In the genomic region with DNA sequence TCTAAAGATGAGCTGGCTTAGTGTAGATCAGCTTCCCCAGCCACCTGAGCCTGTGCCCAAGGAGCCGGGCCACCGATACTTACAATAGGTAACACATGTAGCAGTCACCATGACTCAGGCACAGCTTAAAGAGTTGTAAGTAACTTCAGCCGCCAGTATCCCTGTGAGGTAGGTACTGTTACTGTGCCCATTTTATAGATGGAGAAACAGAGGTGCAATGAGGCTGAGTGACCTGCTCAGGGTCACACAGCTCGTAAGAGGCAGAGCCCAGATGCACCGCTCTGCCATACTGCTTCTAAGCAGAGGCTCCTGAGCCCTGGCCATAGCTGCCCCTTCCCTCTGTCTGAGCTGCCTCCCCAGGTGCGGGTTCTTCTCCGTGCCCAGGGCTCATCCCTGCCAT, we compare ENCODE assay signal across 26 cellular contexts. TPM values are rescaled to one million over a fixed set of nuclear protein-coding genes. Genes with fewer than 3 reads are reported as not detected.
DNase-seq lines count a peak whose midpoint lies in the region; ATAC-seq, FAIRE-seq and TF ChIP-seq lines count a peak whose summit lies in the region.
"Had no signal": no experiment of that assay in that cellular context is flagged by ENCODE, and none has a peak within 500 bp of the region (broad histone marks: within the 10 kb centered on the region; RNA-seq: fewer than 3 reads in every experiment).

No MANE protein-coding gene starts in this region.

- TF ChIP-seq CTCF in HepG2 (CRISPR knock-in tag; IDR thresholded peaks at IDR 0.05) (no peak), right lobe of liver (IDR thresholded peaks at IDR 0.05) (no peak), Panc1 (IDR thresholded peaks at IDR 0.05) (no peak), H1 (IDR thresholded peaks at IDR 0.05; ENCODE audit: control extremely low read depth in 1 of 3, insufficient read depth in 1 of 3, low read depth in 1 of 3, low read length in 3 of 3) (no peak), upper lobe of left lung (IDR thresholded peaks at IDR 0.05) (no peak)

- POLR2A ChIA-PET in HepG2 (lab: Yijun Ruan, JAX) (no interaction called here), Panc1 (lab: Charles Lee) (no interaction called here), H1 (lab: Charles Lee; ENCODE audit: partially characterized antibody) (interaction anchor here (1.3 to 1.8 kb wide), 3 partner anchors 8 to 19 kb away, joined by 3 to 5 read pairs (median 5); no protein-coding TSS in a partner anchor)

- no peak overlapping the region for H2BK120ac ChIP-seq in H1 (replicated peaks; ENCODE audit: low read depth, low read length)
- H2BK120ac ChIP-seq in neuronal stem cell (ENCODE audit: low read depth, low read length), result no peak overlapping the region

- H4K20me1 ChIP-seq in HepG2 (ENCODE audit: insufficient read depth, low read length) (no peaks in the 10 kb centered on the region), H1 (replicated peaks in 1 of 2; ENCODE audit: control insufficient read depth in 1 of 2, insufficient read depth in 2 of 2, low read length in 2 of 2) (no peaks in the 10 kb centered on the region)
- H4K20me1 ChIP-seq: BLaER1 treated with 17β-estradiol and CSF1 and Interleukin-3, amounts not matched to agents 10 nM and 100 nM had no signal

- no peak overlapping the region for H2BK20ac ChIP-seq in H1 (ENCODE audit: low read length)

- H3K27ac Mint-ChIP-seq in stimulated activated effector memory CD8-positive, alpha-beta T cell treated with anti-CD3 and anti-CD28 coated beads, Interleukin-12 subunit alpha, Interleukin-12 subunit beta, amount 100 ng/mL, for 72 hours, result no peak overlapping the region
- H3K27ac Mint-ChIP-seq: B cell; CD4-positive, alpha-beta T cell; CD8-positive, alpha-beta T cell had no signal

- CTCF ChIA-PET in HepG2 (lab: Yijun Ruan, JAX; ENCODE audit: low intra/inter-chr PET ratio, low total read pairs), result no interaction called here
- CTCF ChIA-PET in Panc1 (lab: Charles Lee), result no interaction called here
- CTCF ChIA-PET in H1 (lab: Charles Lee; ENCODE audit: partially characterized antibody), result interaction anchor here (0.8 to 1.8 kb wide), 3 partner anchors 9 to 28 kb away, joined by 3 to 11 read pairs (median 7); no protein-coding TSS in a partner anchor

- no peak for TF ChIP-seq EP300 in HepG2 (IDR thresholded peaks at IDR 0.05; ENCODE audit: low read depth in 2 of 2, low read length in 2 of 2)
- TF ChIP-seq EP300 in HepG2 (CRISPR knock-in tag; IDR thresholded peaks at IDR 0.05; ENCODE audit: borderline replicate concordance), result no peak
- TF ChIP-seq EP300 in H1 (IDR thresholded peaks at IDR 0.05; ENCODE audit: borderline replicate concordance in 1 of 2, low read depth in 2 of 2, low read length in 2 of 2), result no peak
- TF ChIP-seq EP300 in upper lobe of left lung (IDR thresholded peaks at IDR 0.05), result no peak

- no peak overlapping the region for H3K14ac ChIP-seq in H1 (ENCODE audit: insufficient read length)
- no peak overlapping the region for H3K14ac ChIP-seq in neuronal stem cell (ENCODE audit: low read length)

- H2BK12ac ChIP-seq in H1 (ENCODE audit: low read depth, low read length) (no peak overlapping the region), neuronal stem cell (ENCODE audit: low read length) (no peak overlapping the region)

- H3K36me3 Mint-ChIP-seq in stimulated activated effector memory CD8-positive, alpha-beta T cell treated with anti-CD3 and anti-CD28 coated beads, Interleukin-12 subunit alpha, Interleukin-12 subunit beta, amount 100 ng/mL, for 72 hours, result no peaks in the 10 kb centered on the region
- H3K36me3 Mint-ChIP-seq: CD8-positive, alpha-beta T cell had no signal

- DNase-seq in HepG2 (ENCODE audit: low spot score), result no peak
- DNase-seq in right lobe of liver, result no peak
- no peak for DNase-seq in Panc1 (ENCODE audit: low read depth, low spot score)
- no peak for DNase-seq in H1 (ENCODE audit: low read depth in 1 of 2, low spot score in 2 of 2)
- DNase-seq in neuronal stem cell (ENCODE audit: low spot score), result no peak
- DNase-seq in epidermal melanocyte (ENCODE audit: insufficient read length, low spot score), result no peak
- DNase-seq in upper lobe of left lung, result no peak
- DNase-seq in stimulated activated effector memory CD8-positive, alpha-beta T cell treated with anti-CD3 and anti-CD28 coated beads, Interleukin-12 subunit alpha, Interleukin-12 subunit beta, amount 100 ng/mL, for 72 hours (ENCODE audit: low spot score in 2 of 2), result no peak
- DNase-seq: AML-193; Caco-2; Calu3; CD4-positive, alpha-beta T cell; CD8-positive, alpha-beta T cell; DMS79 treated with DMSO at 0.1 percent for 48 hours; GF-D8 had no signal

- no peaks in the 10 kb centered on the region for H3K4me1 Mint-ChIP-seq in stimulated activated effector memory CD8-positive, alpha-beta T cell treated with anti-CD3 and anti-CD28 coated beads, Interleukin-12 subunit alpha, Interleukin-12 subunit beta, amount 100 ng/mL, for 72 hours
- H3K4me1 Mint-ChIP-seq: B cell had no signal

- H2AFZ ChIP-seq in HepG2 (ENCODE audit: low read length) (no peak overlapping the region), H1 (ENCODE audit: low read length) (no peak overlapping the region), neuronal stem cell (ENCODE audit: low read length) (no peak overlapping the region)

- H3K18ac ChIP-seq in H1 (ENCODE audit: extremely low read depth, low read length) (no peak overlapping the region), neuronal stem cell (ENCODE audit: low read length) (no peak overlapping the region)

- H3K4me2 ChIP-seq in HepG2 (ENCODE audit: low read depth, low read length) (no peak overlapping the region), H1 (ENCODE audit: insufficient read depth in 1 of 2, low read depth in 2 of 2, low read length in 2 of 2) (no peak overlapping the region), neuronal stem cell (ENCODE audit: insufficient read depth, low read length, poor library complexity, severe bottlenecking) (no peak overlapping the region)
- H3K4me2 ChIP-seq: A549; BLaER1 treated with 17β-estradiol and CSF1 and Interleukin-3, amounts not matched to agents 10 nM and 100 nM had no signal

- H3K27ac ChIP-seq in HepG2 (ENCODE audit: extremely low read length, insufficient read depth, low read length), result no peak overlapping the region
- H3K27ac ChIP-seq in right lobe of liver, result no peak overlapping the region
- no peak overlapping the region for H3K27ac ChIP-seq in Panc1 (ENCODE audit: low read length)
- H3K27ac ChIP-seq in H1 (ENCODE audit: low read depth, low read length), result no peak overlapping the region
- H3K27ac ChIP-seq in neuronal stem cell (replicated peaks; ENCODE audit: low read length), result no peak overlapping the region
- H3K27ac ChIP-seq in upper lobe of left lung, result no peak overlapping the region
- H3K27ac ChIP-seq: 22Rv1; A549; BLaER1 treated with 17β-estradiol and CSF1 and Interleukin-3, amounts not matched to agents 10 nM and 100 nM; C4-2B had no signal

- H3K9ac ChIP-seq in HepG2 (ENCODE audit: insufficient read depth, low read depth, low read length), result no peak overlapping the region
- no peak overlapping the region for H3K9ac ChIP-seq in H1 (replicated peaks in 1 of 4; ENCODE audit: extremely low read depth in 1 of 4, low read depth in 3 of 4, low read length in 3 of 4)
- no peak overlapping the region for H3K9ac ChIP-seq in neuronal stem cell (ENCODE audit: low read depth, low read length, poor library complexity)
- H3K9ac ChIP-seq: BLaER1 treated with 17β-estradiol and CSF1 and Interleukin-3, amounts not matched to agents 10 nM and 100 nM had no signal

- H2BK15ac ChIP-seq in H1 (ENCODE audit: low read length), result no peak overlapping the region
- H2BK15ac ChIP-seq in neuronal stem cell (ENCODE audit: low read length), result no peak overlapping the region

- H4K8ac ChIP-seq in H1 (ENCODE audit: extremely low read depth, insufficient read depth, low read length), result no peak overlapping the region
- no peak overlapping the region for H4K8ac ChIP-seq in neuronal stem cell (ENCODE audit: low read depth, low read length)

- H2BK5ac ChIP-seq in H1 (ENCODE audit: low read depth, low read length), result no peak overlapping the region
- no peak overlapping the region for H2BK5ac ChIP-seq in neuronal stem cell (ENCODE audit: low read length)

- no peaks in the 10 kb centered on the region for H3K23me2 ChIP-seq in H1 (ENCODE audit: low read depth, low read length)

- no peak overlapping the region for H3K4me3 Mint-ChIP-seq in stimulated activated effector memory CD8-positive, alpha-beta T cell treated with anti-CD3 and anti-CD28 coated beads, Interleukin-12 subunit alpha, Interleukin-12 subunit beta, amount 100 ng/mL, for 72 hours
- H3K4me3 Mint-ChIP-seq: B cell; CD4-positive, alpha-beta T cell; CD8-positive, alpha-beta T cell had no signal

- BruUV-seq in HepG2 (replicated peaks; lab: Mats Ljungman, UMichigan) (no TSS peak), Panc1 (replicated peaks; lab: Mats Ljungman, UMichigan) (no TSS peak)

- H3K4ac ChIP-seq in H1 (replicated peaks; ENCODE audit: insufficient read length, low read depth, low read length) (no peak overlapping the region), neuronal stem cell (ENCODE audit: low read length) (no peak overlapping the region)

- no peak for TF ChIP-seq POLR2A in HepG2 (IDR thresholded peaks at IDR 0.05; ENCODE audit: insufficient read depth in 1 of 2, low read depth in 2 of 2, low read length in 2 of 2)
- TF ChIP-seq POLR2A in right lobe of liver (IDR thresholded peaks at IDR 0.05), result no peak
- TF ChIP-seq POLR2A in H1 (IDR thresholded peaks at IDR 0.05; ENCODE audit: control extremely low read depth in 1 of 2, low read depth in 2 of 2, low read length in 2 of 2), result no peak
- no peak for TF ChIP-seq POLR2A in upper lobe of left lung (IDR thresholded peaks at IDR 0.05)

- intact Hi-C loops in HepG2 (cut with micrococcal nuclease; ENCODE audit: unreplicated experiment) (no loop called here), right lobe of liver (cut with DNase I) (no loop called here), Panc1 (cut with micrococcal nuclease; ENCODE audit: unreplicated experiment) (no loop called here)

- FAIRE-seq in HepG2 (lab: Jason Lieb, UNC), result no peak
- FAIRE-seq in H1 (lab: Jason Lieb, UNC), result no peak
- FAIRE-seq: A549, D721Med, G401.6, GM12891, GM19239 had no signal

- H3K27me3 ChIP-seq in HepG2 (ENCODE audit: control insufficient read depth in 1 of 2, insufficient read depth in 2 of 2, low read length in 2 of 2), result peaks cover 0 to 31% of the 10 kb centered on the region in 2 experiments; a peak in 3 of 5 replicates
- H3K27me3 ChIP-seq in right lobe of liver, result no peaks in the 10 kb centered on the region
- H3K27me3 ChIP-seq in Panc1 (ENCODE audit: control insufficient read depth, insufficient read depth, low read length), result no peaks in the 10 kb centered on the region
- H3K27me3 ChIP-seq in H1 (replicated peaks in 1 of 4; ENCODE audit: control insufficient read depth in 3 of 4, extremely low read depth in 1 of 4, insufficient read depth in 3 of 4, low read length in 3 of 4), result 0 out of 7 replicates have a peak, but pooled peaks cover 0 to 2% (median 0%) of the 10 kb centered on the region in 4 experiments
- H3K27me3 ChIP-seq in neuronal stem cell (ENCODE audit: control insufficient read depth in 3 of 3, insufficient read depth in 3 of 3, low read depth in 1 of 3, low read length in 3 of 3), result peaks cover 0 to 27% (median 2%) of the 10 kb centered on the region in 3 experiments
- H3K27me3 ChIP-seq in upper lobe of left lung, result no peaks in the 10 kb centered on the region
- H3K27me3 ChIP-seq: BLaER1 treated with 17β-estradiol and CSF1 and Interleukin-3, amounts not matched to agents 10 nM and 100 nM had no signal

- no peaks in the 10 kb centered on the region for H3K79me1 ChIP-seq in H1 (ENCODE audit: low read depth, low read length)
- no peaks in the 10 kb centered on the region for H3K79me1 ChIP-seq in neuronal stem cell (ENCODE audit: low read depth, low read length)

- 81% methylated on average over 3 of the region's 7 CpGs for WGBS in HepG2 (ENCODE audit: low lambda C conversion rate)
- no CpG with 5 or more reads among the region's 7 CpGs for whole genome bisulfite sequencing in right lobe of liver (ENCODE audit: insufficient coverage, low coverage, low lambda C conversion rate, missing lambda C conversion rate)
- 96% methylated on average over 7 of the region's 7 CpGs; no CpG with 5 or more reads in 1 of the 2 experiments for WGBS in H1 (ENCODE audit: extremely low coverage in 1 of 2, insufficient coverage in 1 of 2, insufficient read length in 1 of 2, insufficient replicate concordance in 2 of 2, low coverage in 1 of 2, low lambda C conversion rate in 2 of 2, missing lambda C conversion rate in 1 of 2), 2 experiments
- no CpG with 5 or more reads among the region's 7 CpGs for WGBS in neuronal stem cell (ENCODE audit: extremely low coverage in 2 of 2, insufficient read length in 2 of 2, insufficient replicate concordance in 1 of 2), 2 donors
- WGBS in upper lobe of left lung, 2 donors, result 91% methylated on average over 7 of the region's 7 CpGs; no CpG with 5 or more reads in 1 of the 2 donors

- TF ChIP-seq RAD21 in HepG2 (CRISPR knock-in tag; IDR thresholded peaks at IDR 0.05) (no peak), H1 (IDR thresholded peaks at IDR 0.05 in 1 of 2, conservative IDR thresholded peaks at IDR 0.05 in 1 of 2; ENCODE audit: low read depth in 2 of 2, low read length in 2 of 2) (no peak)

- H3K36me3 ChIP-seq in HepG2 (replicated peaks in 1 of 2; ENCODE audit: control insufficient read depth in 1 of 2, insufficient read depth in 2 of 2, low read length in 2 of 2) (no peaks in the 10 kb centered on the region), right lobe of liver (no peaks in the 10 kb centered on the region), Panc1 (ENCODE audit: control insufficient read depth, insufficient read depth, low read length) (no peaks in the 10 kb centered on the region), H1 (ENCODE audit: control insufficient read depth in 2 of 4, insufficient read depth in 4 of 4, low read length in 3 of 4) (no peaks in the 10 kb centered on the region), neuronal stem cell (replicated peaks in 1 of 2; ENCODE audit: control insufficient read depth in 2 of 2, insufficient read depth in 2 of 2, low read length in 2 of 2) (no peaks in the 10 kb centered on the region), upper lobe of left lung (no peaks in the 10 kb centered on the region)
- H3K36me3 ChIP-seq: BLaER1 treated with 17β-estradiol and CSF1 and Interleukin-3, amounts not matched to agents 10 nM and 100 nM had no signal

- H3K23ac ChIP-seq in H1 (ENCODE audit: insufficient read length) (no peak overlapping the region), neuronal stem cell (ENCODE audit: low read depth, low read length, poor library complexity) (no peak overlapping the region)

- H4K91ac ChIP-seq in H1 (replicated peaks; ENCODE audit: insufficient read length, low read length) (no peak overlapping the region), neuronal stem cell (ENCODE audit: low read depth, low read length, poor library complexity) (no peak overlapping the region)

- H3K4me3 ChIP-seq in HepG2 (replicated peaks in 1 of 3; ENCODE audit: insufficient read depth in 1 of 3, low read depth in 2 of 3, low read length in 3 of 3) (no peak overlapping the region), right lobe of liver (no peak overlapping the region), Panc1 (ENCODE audit: low read depth in 2 of 2, low read length in 2 of 2) (no peak overlapping the region), H1 (ENCODE audit: extremely low read depth in 1 of 4, insufficient read depth in 2 of 4, low read depth in 3 of 4, low read length in 4 of 4) (no peak overlapping the region), neuronal stem cell (ENCODE audit: low read length in 2 of 2) (no peak overlapping the region), upper lobe of left lung (no peak overlapping the region)
- H3K4me3 ChIP-seq: A549; BLaER1 treated with 17β-estradiol and CSF1 and Interleukin-3, amounts not matched to agents 10 nM and 100 nM had no signal

- in situ Hi-C loops in HepG2 (cut with HindIII; ENCODE audit: extremely low pct_ligation_motif_present, low pct_unique_long_range_greater_than_20kb) (no loop called here), Panc1 (cut with HindIII; ENCODE audit: low pct_unique_long_range_greater_than_20kb, low sequenced_read_pairs) (no loop called here)

- H3K56ac ChIP-seq in H1 (replicated peaks; ENCODE audit: insufficient read length, low read depth, low read length), result no peak overlapping the region

- H4K5ac ChIP-seq in H1 (ENCODE audit: insufficient read length, low read depth, low read length), result no peak overlapping the region

- H3K9me3 ChIP-seq in HepG2 (ENCODE audit: low read length) (no peaks in the 10 kb centered on the region), right lobe of liver (no peaks in the 10 kb centered on the region), Panc1 (ENCODE audit: control insufficient read depth, insufficient read depth, low read depth, low read length) (no peaks in the 10 kb centered on the region), H1 (ENCODE audit: insufficient read depth in 2 of 2, low read depth in 1 of 2, low read length in 1 of 2) (no peaks in the 10 kb centered on the region), neuronal stem cell (replicated peaks in 1 of 2; ENCODE audit: control insufficient read depth in 2 of 2, insufficient read depth in 1 of 2, low read depth in 1 of 2, low read length in 2 of 2) (no peaks in the 10 kb centered on the region), upper lobe of left lung (no peaks in the 10 kb centered on the region)
- H3K9me3 ChIP-seq: A549; BLaER1 treated with 17β-estradiol and CSF1 and Interleukin-3, amounts not matched to agents 10 nM and 100 nM; Caco-2 had no signal

- H3K9me3 Mint-ChIP-seq in stimulated activated effector memory CD8-positive, alpha-beta T cell treated with anti-CD3 and anti-CD28 coated beads, Interleukin-12 subunit alpha, Interleukin-12 subunit beta, amount 100 ng/mL, for 72 hours, result no peaks in the 10 kb centered on the region
- H3K9me3 Mint-ChIP-seq: CD4-positive, alpha-beta T cell; CD8-positive, alpha-beta T cell had no signal

- H3K4me1 ChIP-seq in HepG2 (ENCODE audit: insufficient read depth, low read length) (no peaks in the 10 kb centered on the region), right lobe of liver (no peaks in the 10 kb centered on the region), Panc1 (ENCODE audit: control insufficient read depth, insufficient read depth, low read length) (no peaks in the 10 kb centered on the region), H1 (replicated peaks in 1 of 4; ENCODE audit: control insufficient read depth in 3 of 4, insufficient read depth in 4 of 4, low read length in 3 of 4) (no peaks in the 10 kb centered on the region; a peak in 3 of 7 replicates), neuronal stem cell (ENCODE audit: control insufficient read depth in 2 of 2, insufficient read depth in 1 of 2, low read depth in 1 of 2, low read length in 2 of 2) (peaks cover 0 to 2% of the 10 kb centered on the region in 2 donors), upper lobe of left lung (no peaks in the 10 kb centered on the region)
- H3K4me1 ChIP-seq: A549, Caco-2 had no signal

- H3K79me2 ChIP-seq in HepG2 (ENCODE audit: insufficient read depth, low read length) (no peaks in the 10 kb centered on the region), H1 (ENCODE audit: control insufficient read depth in 1 of 2, insufficient read depth in 2 of 2, low read length in 2 of 2) (no peaks in the 10 kb centered on the region)

- ATAC-seq in HepG2 (no peak), right lobe of liver (no peak), Panc1 (peak; percentile 42; the same call in 1 of the 2 replicates), upper lobe of left lung (ENCODE audit: low FRiP score in 2 of 2) (no peak)
- no peak for ATAC-seq in stimulated activated effector memory CD8-positive, alpha-beta T cell treated with anti-CD3 and anti-CD28 coated beads, Interleukin-12 subunit alpha, Interleukin-12 subunit beta, amount 100 ng/mL, for 72 hours
- ATAC-seq: A549; CD8-positive, alpha-beta T cell had no signal

- H2AK5ac ChIP-seq in H1 (ENCODE audit: low read depth, low read length) (no peak overlapping the region), neuronal stem cell (ENCODE audit: low read depth, low read length) (peak overlapping the region; percentile 66)

RNA-seq across cellular contexts. Expression of gene IQSEC3, which starts 58.5 kb away (rescaled TPM):
- total RNA-seq in HepG2 (2016; rRNA removed; fragmentation: Illumina TruSeq; extraction: Trizol) (not detected in 2 replicates), right lobe of liver (under 1 TPM in 5 of 6 experiments, not detected in 1; 0.05 to 0.64 (median 0.15) TPM), Panc1 (2021; ENCODE audit: unreplicated experiment) (not detected), upper lobe of left lung (10 to 100 TPM in 2 of 6 donors, 1 to 10 TPM in 4; 2.1 to 19.0 (median 8.2) TPM)
- not detected in 2 replicates for total RNA-seq in HepG2 (2016; cell fraction: cytosol; rRNA removed; fragmentation: Illumina TruSeq; extraction: Trizol; ENCODE audit: low read depth)
- total RNA-seq in HepG2 (2016; cell fraction: insoluble cytoplasmic fraction; rRNA removed; fragmentation: Illumina TruSeq; extraction: Trizol), result not detected in 2 replicates
- total RNA-seq in HepG2 (2016; cell fraction: membrane; rRNA removed; fragmentation: Illumina TruSeq; extraction: Trizol), result not detected in 2 replicates
- not detected in 2 replicates for total RNA-seq in HepG2 (2016; cell fraction: nucleus; rRNA removed; fragmentation: Illumina TruSeq; extraction: Trizol)
- polyA plus RNA-seq in HepG2 (2011; rRNA removed) (not detected in 2 replicates), H1 (2011; rRNA removed) (1.2 and 2.2 TPM in 2 replicates)
- polyA plus RNA-seq in HepG2 (2011; cell fraction: cytosol; rRNA removed), result not detected in 2 replicates
- not detected in 2 replicates for polyA plus RNA-seq in HepG2 (2011; cell fraction: nucleus; rRNA removed)
- polyA plus RNA-seq in HepG2 (2012), result not detected in 2 replicates
- not detected in 2 replicates for polyA plus RNA-seq in HepG2 (2016; cell fraction: cytosol; fragmentation: Illumina TruSeq; extraction: Trizol; ENCODE audit: low read depth)
- polyA plus RNA-seq in HepG2 (2016; cell fraction: insoluble cytoplasmic fraction; fragmentation: Illumina TruSeq; extraction: Trizol; ENCODE audit: low read depth), result not detected in 2 replicates
- polyA plus RNA-seq in HepG2 (2016; cell fraction: membrane; fragmentation: Illumina TruSeq; extraction: Trizol; ENCODE audit: low read depth), result not detected in 2 replicates
- not detected in 2 replicates for polyA plus RNA-seq in HepG2 (2016; cell fraction: nucleus; fragmentation: Illumina TruSeq; extraction: Trizol; ENCODE audit: insufficient read depth, low read depth)
- polyA minus RNA-seq in HepG2 (2011; rRNA and poly(A)+ RNA removed; ENCODE audit: low replicate concordance), result not detected in 2 replicates
- polyA minus RNA-seq in HepG2 (2011; cell fraction: cytosol; rRNA and poly(A)+ RNA removed), result not detected in 2 replicates
- not detected in 2 replicates for polyA minus RNA-seq in HepG2 (2011; cell fraction: nucleus; rRNA and poly(A)+ RNA removed)
- polyA plus RNA-seq in Panc1 (2012; ENCODE audit: insufficient read length), result not detected
- total RNA-seq in H1 (2021; fragmentation: NEBNext Ultra II Directional; extraction: Animal tissue kit (Norgen Biotek cat#: 25700)), result 3.1 and 3.6 TPM in 2 replicates
- 2.0 TPM for polyA plus RNA-seq in H1 (2011; cell fraction: cytosol; rRNA removed)
- polyA plus RNA-seq in H1 (2011; cell fraction: nucleus; rRNA removed), result 6.2 TPM
- polyA plus RNA-seq in H1 (2012, experiment 1 of 2), result 1.1 to 3.1 TPM (median 2.0 TPM) in 4 replicates
- polyA plus RNA-seq in H1 (2012, experiment 2 of 2), result 5.0 TPM
- 2.8 TPM for polyA plus RNA-seq in H1 (2013, experiment 1 of 2)
- 2.0 TPM for polyA plus RNA-seq in H1 (2013, experiment 2 of 2)
- polyA minus RNA-seq in H1 (2011; rRNA and poly(A)+ RNA removed), result 1.9 and 3.2 TPM in 2 replicates
- 1.9 TPM for polyA minus RNA-seq in H1 (2011; cell fraction: cytosol; rRNA and poly(A)+ RNA removed)
- polyA minus RNA-seq in H1 (2011; cell fraction: nucleus; rRNA and poly(A)+ RNA removed), result 4.0 TPM
- 3.1 TPM for polyA plus RNA-seq in neuronal stem cell (2013, experiment 1 of 2)
- 3.7 TPM for polyA plus RNA-seq in neuronal stem cell (2013, experiment 2 of 2)
- total RNA-seq: A172, Calu3 had no signal
- polyA plus RNA-seq: A549, BJ had no signal

Comparison
In these comparisons a context has a peak if more than half of its experiments do, and no peak if none do; other contexts are left out.
1. Of the 41 proteins assayed by ChIP-seq in both HepG2 and H1: peak only in HepG2: none; only in H1: KDM1A; in both: none; in neither: 40.